8 cellular contexts compared by ENCODE assay signal in genomic region chr20:10501377-10501776, GRCh38.
DNase-seq lines count a peak whose midpoint lies in the region; ATAC-seq lines count a peak whose summit lies in the region.

No MANE protein-coding gene starts in this region.

- H2BK120ac ChIP-seq in mesendoderm (ENCODE audit: low read depth, low read length): no peak overlapping the region

- H3K4me3 ChIP-seq in mesendoderm (ENCODE audit: low read length): no peak overlapping the region

- no peak overlapping the region for H2AK5ac ChIP-seq in mesendoderm (ENCODE audit: low read length)

- no peaks in the 10 kb centered on the region for H3K36me3 ChIP-seq in mesendoderm (ENCODE audit: control insufficient read depth, insufficient read depth, low read length)

- H3K27ac Mint-ChIP-seq in activated naive CD8-positive, alpha-beta T cell treated with anti-CD3 and anti-CD28 coated beads for 36 hours: peak overlapping the region; percentile 83

- peaks cover 4% of the 10 kb centered on the region for H3K4me1 ChIP-seq in mesendoderm (ENCODE audit: control insufficient read depth, low read depth, low read length)

- H3K9me3 Mint-ChIP-seq in activated naive CD8-positive, alpha-beta T cell treated with anti-CD3 and anti-CD28 coated beads for 36 hours: no peaks in the 10 kb centered on the region

- H3K4me3 Mint-ChIP-seq in activated naive CD8-positive, alpha-beta T cell treated with anti-CD3 and anti-CD28 coated beads for 36 hours: peak overlapping the region; percentile 76

- no peak overlapping the region for H3K4ac ChIP-seq in mesendoderm (ENCODE audit: low read depth, low read length)

- peaks cover 2% of the 10 kb centered on the region for H3K79me2 ChIP-seq in mesendoderm (ENCODE audit: control insufficient read depth, insufficient read depth, low read length)

- H3K9ac ChIP-seq in mesendoderm (ENCODE audit: low read length): no peak overlapping the region

- no peak overlapping the region for H2BK15ac ChIP-seq in mesendoderm (replicated peaks; ENCODE audit: low read depth)

- no CpG with 5 or more reads among the region's 3 CpGs for WGBS in mesendoderm (ENCODE audit: extremely low coverage, insufficient coverage, low lambda C conversion rate)

- no peak overlapping the region for H4K5ac ChIP-seq in mesendoderm (ENCODE audit: low read length)

- H3K27me3 ChIP-seq in mesendoderm (ENCODE audit: insufficient read depth, low read length, poor library complexity): no peaks in the 10 kb centered on the region

- peak overlapping the region; percentile 31 for H3K18ac ChIP-seq in mesendoderm (ENCODE audit: low read length)

- peaks cover 4% of the 10 kb centered on the region for H3K36me3 Mint-ChIP-seq in activated naive CD8-positive, alpha-beta T cell treated with anti-CD3 and anti-CD28 coated beads for 36 hours

- H2BK5ac ChIP-seq in mesendoderm (ENCODE audit: low read length): no peak overlapping the region

- no peaks in the 10 kb centered on the region for H3K27me3 Mint-ChIP-seq in activated naive CD8-positive, alpha-beta T cell treated with anti-CD3 and anti-CD28 coated beads for 36 hours

- DNase-seq in C1 segment of cervical spinal cord (lab: John Stamatoyannopoulos, UW) (peak in 8 of 14 donors; percentile 17 to 73 (median 58)), KG1 (lab: John Stamatoyannopoulos, UW) (peak; percentile 54), mesendoderm (no peak), SHP77 treated with DMSO at 0.1 percent for 48 hours (lab: John Stamatoyannopoulos, UW) (no peak), COR-L47 (lab: John Stamatoyannopoulos, UW) (no peak)
- DNase-seq in activated naive CD8-positive, alpha-beta T cell treated with anti-CD3 and anti-CD28 coated beads for 36 hours: peak; percentile 7

- H3K4me2 ChIP-seq in mesendoderm (ENCODE audit: low read length): no peak overlapping the region

- peak overlapping the region; percentile 29 for H3K56ac ChIP-seq in mesendoderm (ENCODE audit: low read length)

- H3K27ac ChIP-seq in mesendoderm (ENCODE audit: low read depth, low read length): no peak overlapping the region

- H3K23ac ChIP-seq in mesendoderm (ENCODE audit: low read length): no peak overlapping the region

- no peaks in the 10 kb centered on the region for H3K79me1 ChIP-seq in mesendoderm (ENCODE audit: low read length)

- peaks cover 31% of the 10 kb centered on the region for H3K4me1 Mint-ChIP-seq in activated naive CD8-positive, alpha-beta T cell treated with anti-CD3 and anti-CD28 coated beads for 36 hours

- no peak for ATAC-seq in HG03439 (IDR thresholded peaks at IDR 0.05; ENCODE audit: unreplicated experiment)
- no peak for ATAC-seq in HG03460 (IDR thresholded peaks at IDR 0.05; ENCODE audit: unreplicated experiment)

- H4K8ac ChIP-seq in mesendoderm (ENCODE audit: low read depth, low read length): no peak overlapping the region

Comparison
In these comparisons a context has a peak if more than half of its experiments do, and no peak if none do; other contexts are left out.
1. DNase-seq: peak in C1 segment of cervical spinal cord (8 of 14), KG1 (single experiment) and activated naive CD8-positive, alpha-beta T cell treated with anti-CD3 and anti-CD28 coated beads for 36 hours (single experiment); none in mesendoderm (single experiment), SHP77 treated with DMSO at 0.1 percent for 48 hours (single experiment) and COR-L47 (single experiment).